ENCODE assay signal across 14 cellular contexts in the genomic region with DNA sequence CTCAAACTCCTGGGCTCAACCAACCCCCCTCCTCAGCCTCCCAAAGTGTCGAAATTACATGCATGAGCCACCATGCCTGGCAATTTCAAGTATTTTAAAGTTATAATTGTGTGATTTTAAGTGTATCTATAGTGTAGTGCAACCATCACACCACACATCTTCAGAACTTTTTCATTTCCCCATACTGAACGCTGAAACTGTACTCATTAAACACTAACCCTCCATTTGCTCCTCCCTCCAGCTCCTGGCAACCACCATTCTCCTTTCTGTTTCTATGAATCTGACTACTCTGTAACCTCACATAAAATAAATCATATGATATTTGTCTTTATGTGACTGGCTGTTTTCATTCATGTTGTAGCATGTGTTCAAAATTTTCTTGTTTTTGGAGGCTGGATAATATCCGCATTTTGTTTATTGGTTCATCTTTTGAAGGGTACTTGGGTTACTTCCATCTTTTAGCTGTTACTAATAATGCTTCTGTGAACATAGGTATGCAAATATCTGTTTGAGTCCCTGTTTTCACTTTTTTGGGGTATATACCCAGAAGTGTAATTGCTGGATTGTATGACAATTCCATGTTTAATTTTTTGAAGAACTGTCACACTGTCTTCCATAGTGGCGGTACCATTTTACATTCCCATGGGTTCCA.
A peak's percentile ranks its signal among the peaks of the same experiment; 100 is the strongest.
DNase-seq lines count a peak whose midpoint lies in the region; ATAC-seq and TF ChIP-seq lines count a peak whose summit lies in the region.
"Had no signal": no experiment of that assay in that cellular context is flagged by ENCODE, and none has a peak within 500 bp of the region (broad histone marks: within the 10 kb centered on the region; RNA-seq: fewer than 3 reads in every experiment).

No MANE protein-coding gene starts in this region.

- DNase-seq in GM10266 (ENCODE audit: extremely low spot score) (peak; percentile 16), NCI-H187 treated with DMSO at 0.1 percent for 48 hours (lab: John Stamatoyannopoulos, UW) (no peak), A172 (ENCODE audit: low spot score) (no peak), Calu3 (no peak), caudate nucleus (lab: John Stamatoyannopoulos, UW) (no peak)
- DNase-seq: amygdala; foreskin melanocyte; naive thymus-derived CD8-positive, alpha-beta T cell; NCI-H1092 had no signal

- TF ChIP-seq CTCF in GM10266 (IDR thresholded peaks at IDR 0.05; ENCODE audit: control insufficient read depth, insufficient read depth, low read depth, missing control alignments), result no peak
- TF ChIP-seq CTCF in Calu3 (IDR thresholded peaks at IDR 0.05; ENCODE audit: unreplicated experiment), result no peak

- intact Hi-C loops in Calu3 (cut with micrococcal nuclease; ENCODE audit: unreplicated experiment), result no loop called here

- H3K36me3 Mint-ChIP-seq in Calu3 (ENCODE audit: insufficient read depth, unreplicated experiment), result no peaks in the 10 kb centered on the region

- no TSS peak for BruUV-seq in Calu3 (replicated peaks; lab: Mats Ljungman, UMichigan)

- no peaks in the 10 kb centered on the region for H3K9me3 Mint-ChIP-seq in Calu3 (ENCODE audit: low read depth, unreplicated experiment)

- H3K27me3 Mint-ChIP-seq in Calu3 (ENCODE audit: unreplicated experiment), result peaks cover 10% of the 10 kb centered on the region
- H3K27me3 Mint-ChIP-seq: naive thymus-derived CD8-positive, alpha-beta T cell had no signal

- no peaks in the 10 kb centered on the region for H3K4me1 Mint-ChIP-seq in Calu3 (ENCODE audit: low read depth, unreplicated experiment)

- H3K27ac Mint-ChIP-seq in Calu3 (ENCODE audit: unreplicated experiment), result no peak overlapping the region
- H3K27ac Mint-ChIP-seq: naive thymus-derived CD8-positive, alpha-beta T cell had no signal

- peak; percentile 89 for ATAC-seq in GM19351 (IDR thresholded peaks at IDR 0.05; ENCODE audit: unreplicated experiment)
- peak; percentile 89 for ATAC-seq in HG02588 (IDR thresholded peaks at IDR 0.05; ENCODE audit: unreplicated experiment)
- peak; percentile 91 for ATAC-seq in HG03175 (IDR thresholded peaks at IDR 0.05; ENCODE audit: unreplicated experiment)
- ATAC-seq: naive thymus-derived CD8-positive, alpha-beta T cell; sciatic nerve had no signal

- no peak overlapping the region for H3K4me3 Mint-ChIP-seq in Calu3 (ENCODE audit: low read depth, unreplicated experiment)
- H3K4me3 Mint-ChIP-seq: naive thymus-derived CD8-positive, alpha-beta T cell had no signal

- CTCF ChIA-PET in Calu3 (lab: Charles Lee), result interaction anchor here (0.6 kb wide), 1 partner anchor 84 kb away, joined by 3 read pairs; no protein-coding TSS in a partner anchor

- H3K27ac ChIP-seq in caudate nucleus (ENCODE audit: low read depth, low read length), result no peak overlapping the region
- H3K27ac ChIP-seq: SJSA1 had no signal
